14 cellular contexts compared by ENCODE assay signal in the genomic region with DNA sequence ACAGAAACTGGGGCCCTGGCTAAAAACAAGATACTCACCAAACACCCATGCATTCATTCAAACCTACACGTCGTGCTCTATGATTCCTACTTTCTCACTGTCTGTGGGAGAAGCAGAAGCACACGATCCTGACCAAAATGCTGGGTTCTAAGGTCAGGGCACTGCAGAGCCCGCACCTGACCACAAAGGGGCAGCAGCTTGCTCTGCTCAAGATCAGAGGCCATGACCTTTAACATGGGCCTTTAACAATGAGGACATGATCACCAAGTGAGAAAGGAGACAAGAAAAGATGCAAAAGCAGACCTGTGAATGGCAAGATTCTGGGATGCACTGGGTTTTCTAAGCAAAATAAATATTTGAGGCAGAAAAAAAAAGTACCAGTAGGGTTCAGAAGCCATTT. TPM values are rescaled to one million over a fixed set of nuclear protein-coding genes. Genes with fewer than 3 reads are reported as not detected.
A peak's percentile ranks its signal among the peaks of the same experiment; 100 is the strongest.
DNase-seq lines count a peak whose midpoint lies in the region; ATAC-seq and TF ChIP-seq lines count a peak whose summit lies in the region.
"Had no signal": no experiment of that assay in that cellular context is flagged by ENCODE, and none has a peak within 500 bp of the region (broad histone marks: within the 10 kb centered on the region; RNA-seq: fewer than 3 reads in every experiment).

No MANE protein-coding gene starts in this region.

- TF ChIP-seq CTCF in DND-41 (IDR thresholded peaks at IDR 0.05; ENCODE audit: borderline replicate concordance, extremely low read depth, low read length, poor library complexity, severe bottlenecking): peak; percentile 47
- peak; percentile 79 to 83 for TF ChIP-seq CTCF in GM23338 (conservative IDR thresholded peaks at IDR 0.05; ENCODE audit: low read depth in 2 of 2)
- no peak for TF ChIP-seq CTCF in osteocyte (IDR thresholded peaks at IDR 0.05)
- TF ChIP-seq CTCF in lower lobe of right lung (IDR thresholded peaks at IDR 0.05): no peak

- H3K9me3 ChIP-seq in DND-41 (ENCODE audit: insufficient read depth, low read length, severe bottlenecking) (no peaks in the 10 kb centered on the region), lower lobe of right lung (no peaks in the 10 kb centered on the region), SJCRH30 (replicated peaks) (no peaks in the 10 kb centered on the region)

- no peak for DNase-seq in DND-41
- peak; percentile 72 for DNase-seq in GM23338 (ENCODE audit: low spot score)
- peak; percentile 36 for DNase-seq in RPMI8226
- peak; percentile 54 for DNase-seq in iPS-NIHi11 (ENCODE audit: low spot score)
- DNase-seq in NCI-H2107 (lab: John Stamatoyannopoulos, UW): no peak
- DNase-seq in osteocyte (ENCODE audit: extremely low spot score, unreplicated experiment): no peak
- DNase-seq in lower lobe of right lung: no peak
- DNase-seq in SJCRH30: no peak
- DNase-seq: cerebellar nuclear complex; midbrain; NCI-H748 treated with DMSO at 0.1 percent for 48 hours; stimulated activated naive CD8-positive, alpha-beta T cell treated with anti-CD3 and anti-CD28 coated beads, Interleukin-15, Interleukin-2, amounts not matched to agents 100 U/mL and 50 U/mL, for 24 hours had no signal

- H3K4me1 Mint-ChIP-seq in GM23338 (no peaks in the 10 kb centered on the region; the same call in 2 of the 3 replicates), osteocyte (ENCODE audit: unreplicated experiment) (no peaks in the 10 kb centered on the region)

- H3K27me3 Mint-ChIP-seq in GM23338 (ENCODE audit: insufficient read depth, low read depth, poor library complexity) (no peaks in the 10 kb centered on the region), osteocyte (ENCODE audit: unreplicated experiment) (no peaks in the 10 kb centered on the region)

- no peak overlapping the region for H3K9ac ChIP-seq in DND-41 (ENCODE audit: low read depth, low read length)

- no peak overlapping the region for H2AFZ ChIP-seq in DND-41 (ENCODE audit: low read depth, low read length)
- H2AFZ ChIP-seq in GM23338: no peak overlapping the region

- intact Hi-C loops in lower lobe of right lung (cut with DNase I): no loop called here

- H3K36me3 Mint-ChIP-seq in GM23338 (ENCODE audit: low read depth) (no peaks in the 10 kb centered on the region), osteocyte (ENCODE audit: unreplicated experiment) (peaks cover 43% of the 10 kb centered on the region)

- no peak overlapping the region for H3K4me2 ChIP-seq in DND-41 (ENCODE audit: insufficient read depth, low read length)
- no peak overlapping the region for H3K4me2 ChIP-seq in GM23338
- H3K4me2 ChIP-seq: smooth muscle cell had no signal

- H3K4me1 ChIP-seq in DND-41 (ENCODE audit: insufficient read depth, low read length): no peaks in the 10 kb centered on the region
- H3K4me1 ChIP-seq in GM23338 (ENCODE audit: insufficient read depth): no peaks in the 10 kb centered on the region
- no peaks in the 10 kb centered on the region for H3K4me1 ChIP-seq in lower lobe of right lung
- no peaks in the 10 kb centered on the region for H3K4me1 ChIP-seq in SJCRH30

- H3F3A ChIP-seq in GM23338 (replicated peaks; ENCODE audit: low read depth): no peaks in the 10 kb centered on the region

- H3K79me2 ChIP-seq in DND-41 (ENCODE audit: insufficient read depth, low read length) (no peaks in the 10 kb centered on the region), GM23338 (replicated peaks; ENCODE audit: insufficient read depth) (no peaks in the 10 kb centered on the region)

- H4K20me1 ChIP-seq in DND-41 (ENCODE audit: insufficient read depth, low read length): no peaks in the 10 kb centered on the region
- no peaks in the 10 kb centered on the region for H4K20me1 ChIP-seq in GM23338 (replicated peaks; ENCODE audit: insufficient read depth)

- H3K27ac Mint-ChIP-seq in GM23338 (peak overlapping the region; percentile 7; the same call in 1 of the 2 replicates), osteocyte (ENCODE audit: unreplicated experiment) (no peak overlapping the region)

- H3K4me3 ChIP-seq in DND-41 (ENCODE audit: low read depth in 1 of 2, low read length in 2 of 2) (no peak overlapping the region), GM23338 (no peak overlapping the region), lower lobe of right lung (no peak overlapping the region), SJCRH30 (no peak overlapping the region)
- H3K4me3 ChIP-seq: smooth muscle cell had no signal

- H3K27ac ChIP-seq in DND-41 (ENCODE audit: low read length) (no peak overlapping the region), GM23338 (ENCODE audit: low read depth) (no peak overlapping the region), lower lobe of right lung (no peak overlapping the region), SJCRH30 (no peak overlapping the region)
- H3K27ac ChIP-seq: HL-60 had no signal

- H3K36me3 ChIP-seq in DND-41 (ENCODE audit: insufficient read depth, low read length) (peaks cover 50% of the 10 kb centered on the region), GM23338 (ENCODE audit: insufficient read depth) (no peaks in the 10 kb centered on the region), lower lobe of right lung (peaks cover 88% of the 10 kb centered on the region), SJCRH30 (peaks cover 12% of the 10 kb centered on the region; the same call in 1 of the 2 replicates)

- H3K27me3 ChIP-seq in DND-41 (ENCODE audit: insufficient read depth, low read length, poor library complexity): no peaks in the 10 kb centered on the region
- H3K27me3 ChIP-seq in GM23338 (ENCODE audit: insufficient read depth): no peaks in the 10 kb centered on the region
- H3K27me3 ChIP-seq in lower lobe of right lung (ENCODE audit: low read depth): no peaks in the 10 kb centered on the region
- no peaks in the 10 kb centered on the region for H3K27me3 ChIP-seq in SJCRH30

- ATAC-seq in DND-41 (ENCODE audit: insufficient read depth, low read depth) (no peak), GM23338 (peak; percentile 99), lower lobe of right lung (no peak)
- ATAC-seq: stimulated activated naive CD8-positive, alpha-beta T cell treated with anti-CD3 and anti-CD28 coated beads, Interleukin-15, Interleukin-2, amounts not matched to agents 100 U/mL and 50 U/mL, for 24 hours had no signal

- H3K9me3 Mint-ChIP-seq in GM23338 (no peaks in the 10 kb centered on the region), osteocyte (ENCODE audit: unreplicated experiment) (no peaks in the 10 kb centered on the region)

- no peak overlapping the region for H3K4me3 Mint-ChIP-seq in GM23338
- no peak overlapping the region for H3K4me3 Mint-ChIP-seq in osteocyte (ENCODE audit: unreplicated experiment)

- H3K9me2 ChIP-seq in GM23338 (ENCODE audit: insufficient read depth): no peaks in the 10 kb centered on the region

TF ChIP-seq in GM23338, 12 proteins besides CTCF, POLR2A, EP300 and RAD21 (continues in another document):
- TF ChIP-seq ZNF331 (CRISPR knock-in tag; IDR thresholded peaks at IDR 0.05; ENCODE audit: low read depth) (no peak), CREB1 (CRISPR knock-in tag; IDR thresholded peaks at IDR 0.05; ENCODE audit: low read depth) (no peak), STAT1 (IDR thresholded peaks at IDR 0.05; ENCODE audit: unreplicated experiment) (no peak), EZH2 (IDR thresholded peaks at IDR 0.05; ENCODE audit: low read depth, unreplicated experiment) (no peak), EZH2phosphoT487 (IDR thresholded peaks at IDR 0.05; ENCODE audit: unreplicated experiment) (no peak), REST (IDR thresholded peaks at IDR 0.05; ENCODE audit: unreplicated experiment) (no peak), ZNF114 (CRISPR knock-in tag; IDR thresholded peaks at IDR 0.05) (no peak)
- TF ChIP-seq, protein P1, sequence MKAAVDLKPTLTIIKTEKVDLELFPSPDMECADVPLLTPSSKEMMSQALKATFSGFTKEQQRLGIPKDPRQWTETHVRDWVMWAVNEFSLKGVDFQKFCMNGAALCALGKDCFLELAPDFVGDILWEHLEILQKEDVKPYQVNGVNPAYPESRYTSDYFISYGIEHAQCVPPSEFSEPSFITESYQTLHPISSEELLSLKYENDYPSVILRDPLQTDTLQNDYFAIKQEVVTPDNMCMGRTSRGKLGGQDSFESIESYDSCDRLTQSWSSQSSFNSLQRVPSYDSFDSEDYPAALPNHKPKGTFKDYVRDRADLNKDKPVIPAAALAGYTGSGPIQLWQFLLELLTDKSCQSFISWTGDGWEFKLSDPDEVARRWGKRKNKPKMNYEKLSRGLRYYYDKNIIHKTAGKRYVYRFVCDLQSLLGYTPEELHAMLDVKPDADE (IDR thresholded peaks at IDR 0.05): no peak

RNA-seq across cellular contexts. Expression of gene VPS33A, which starts 40.1 kb away (rescaled TPM):
- total RNA-seq in GM23338 (2014; rRNA removed; shearing (Covaris generic)): 33.4 and 48.0 TPM in 2 replicates
- polyA plus RNA-seq in GM23338 (2016; fragmentation: Nextera tagmentation; extraction: Ambion mirVana): 19.5 and 20.6 TPM in 2 replicates
- total RNA-seq in osteocyte: 22.2 and 23.1 TPM in 2 replicates
- total RNA-seq in lower lobe of right lung: 16.2 TPM
- 24.2 and 25.4 TPM in 2 replicates for total RNA-seq in SJCRH30 (2014; rRNA removed; shearing (Covaris generic))

Comparison
In these comparisons a context has a peak if more than half of its experiments do, and no peak if none do; other contexts are left out.
1. DNase-seq: peak in GM23338 (single experiment), RPMI8226 (single experiment) and iPS-NIHi11 (single experiment); none in DND-41 (single experiment), NCI-H2107 (single experiment), osteocyte (single experiment), lower lobe of right lung (single experiment) and SJCRH30 (0 of 2).
2. CTCF ChIP-seq: peak in DND-41 (single experiment) and GM23338 (2 of 2); none in osteocyte (single experiment) and lower lobe of right lung (single experiment).